20 cellular contexts compared by ENCODE assay signal in the genomic region with DNA sequence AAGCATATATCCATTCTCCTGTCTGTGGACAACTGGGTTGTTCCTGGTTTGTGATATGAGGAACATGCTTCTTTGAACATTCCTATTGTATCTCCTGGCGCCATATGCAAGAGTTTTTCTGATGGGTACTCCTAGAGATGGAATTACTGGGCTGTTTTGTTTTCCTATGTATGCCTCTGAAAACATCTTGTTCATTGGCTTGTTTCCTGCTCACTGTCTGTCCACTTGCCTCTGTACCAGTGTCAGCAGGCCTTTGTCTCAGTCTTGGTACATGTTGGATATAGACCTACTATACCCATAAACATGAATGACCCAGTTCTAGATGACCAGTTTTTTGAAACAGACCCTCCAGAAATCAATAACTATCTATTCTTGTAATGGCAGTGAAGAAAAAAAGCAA.
DNase-seq lines count a peak whose midpoint lies in the region; ATAC-seq and TF ChIP-seq lines count a peak whose summit lies in the region.
"Had no signal": no experiment of that assay in that cellular context is flagged by ENCODE, and none has a peak within 500 bp of the region (broad histone marks: within the 10 kb centered on the region; RNA-seq: fewer than 3 reads in every experiment).

No MANE protein-coding gene starts in this region.

- H3K4me1 Mint-ChIP-seq in nephron: peaks cover 58% of the 10 kb centered on the region
- H3K4me1 Mint-ChIP-seq in stimulated activated naive CD8-positive, alpha-beta T cell treated with anti-CD3 and anti-CD28 coated beads, Interleukin-15, amount 100 ng/mL, for 72 hours: no peaks in the 10 kb centered on the region
- H3K4me1 Mint-ChIP-seq: B cell; CD4-positive, CD25-positive, alpha-beta regulatory T cell had no signal

- H3K36me3 ChIP-seq in heart left ventricle: no peaks in the 10 kb centered on the region
- H3K36me3 ChIP-seq in tibial artery: no peaks in the 10 kb centered on the region
- H3K36me3 ChIP-seq: HAP-1 had no signal

- H3K27ac Mint-ChIP-seq in nephron: peak overlapping the region; percentile 91 to 93 (median 92)
- no peak overlapping the region for H3K27ac Mint-ChIP-seq in stimulated activated naive CD8-positive, alpha-beta T cell treated with anti-CD3 and anti-CD28 coated beads, Interleukin-15, amount 100 ng/mL, for 72 hours
- H3K27ac Mint-ChIP-seq: B cell; CD4-positive, CD25-positive, alpha-beta regulatory T cell had no signal

- peaks cover 3% of the 10 kb centered on the region for H3K27me3 Mint-ChIP-seq in nephron (ENCODE audit: low read depth)
- peaks cover 11% of the 10 kb centered on the region for H3K27me3 Mint-ChIP-seq in stimulated activated naive CD8-positive, alpha-beta T cell treated with anti-CD3 and anti-CD28 coated beads, Interleukin-15, amount 100 ng/mL, for 72 hours
- H3K27me3 Mint-ChIP-seq: B cell had no signal

- intact Hi-C loops in heart left ventricle (cut with DNase I) (no loop called here), tibial artery (cut with DNase I; ENCODE audit: low total_unique reads) (no loop called here)

- H3K9me3 ChIP-seq in heart left ventricle: no peaks in the 10 kb centered on the region
- no peaks in the 10 kb centered on the region for H3K9me3 ChIP-seq in tibial artery
- H3K9me3 ChIP-seq: Caco-2, HAP-1 had no signal

- DNase-seq in cerebellar cortex (ENCODE audit: low spot score) (peak; percentile 64), heart left ventricle (no peak), tibial artery (no peak), substantia nigra (lab: John Stamatoyannopoulos, UW) (no peak)
- DNase-seq in stimulated activated naive CD8-positive, alpha-beta T cell treated with anti-CD3 and anti-CD28 coated beads, Interleukin-15, amount 100 ng/mL, for 72 hours: no peak
- DNase-seq in stimulated activated CD4-positive, alpha-beta T cell treated with anti-CD3 and anti-CD28 coated beads, Interleukin-4, amount 100 ng/mL, for 4 hours: no peak
- DNase-seq: Caco-2; CD4-positive, CD25-positive, alpha-beta regulatory T cell; DMS79; NCI-H1048; NCI-H146; NCI-H2081; NCI-H510A treated with DMSO at 0.1 percent for 48 hours; NCI-H82; PC-3 had no signal

- no peaks in the 10 kb centered on the region for H3K36me3 Mint-ChIP-seq in nephron (ENCODE audit: low read depth)
- H3K36me3 Mint-ChIP-seq: CD4-positive, CD25-positive, alpha-beta regulatory T cell had no signal

- H3K4me1 ChIP-seq in heart left ventricle: peaks cover 0 to 94% (median 43%) of the 10 kb centered on the region in 12 donors
- peaks cover 0 to 80% (median 12%) of the 10 kb centered on the region in 4 donors for H3K4me1 ChIP-seq in tibial artery
- H3K4me1 ChIP-seq: Caco-2, HAP-1 had no signal

- TF ChIP-seq POLR2A in heart left ventricle (IDR thresholded peaks at IDR 0.05): no peak

- H3K4me3 Mint-ChIP-seq in nephron: no peak overlapping the region
- H3K4me3 Mint-ChIP-seq in stimulated activated naive CD8-positive, alpha-beta T cell treated with anti-CD3 and anti-CD28 coated beads, Interleukin-15, amount 100 ng/mL, for 72 hours: no peak overlapping the region
- H3K4me3 Mint-ChIP-seq: B cell; CD4-positive, CD25-positive, alpha-beta regulatory T cell had no signal

- no peak for TF ChIP-seq CTCF in heart left ventricle (IDR thresholded peaks at IDR 0.05)
- TF ChIP-seq CTCF in nephron (IDR thresholded peaks at IDR 0.05; ENCODE audit: unreplicated experiment in 3 of 3): no peak
- no peak for TF ChIP-seq CTCF in tibial artery (IDR thresholded peaks at IDR 0.05)

- H3K9me3 Mint-ChIP-seq in nephron: no peaks in the 10 kb centered on the region
- no peaks in the 10 kb centered on the region for H3K9me3 Mint-ChIP-seq in stimulated activated naive CD8-positive, alpha-beta T cell treated with anti-CD3 and anti-CD28 coated beads, Interleukin-15, amount 100 ng/mL, for 72 hours

- H3K4me3 ChIP-seq in heart left ventricle (peak overlapping the region in 5 of 12 donors; percentile 4 to 32 (median 17)), tibial artery (no peak overlapping the region)
- H3K4me3 ChIP-seq: HAP-1 had no signal

- WGBS in heart left ventricle, 4 donors: 36 to 80% (median 49%) methylated on average over 1 of the region's 1 CpG

- peak in 2 of 4 donors; percentile 21 to 44 for ATAC-seq in heart left ventricle
- ATAC-seq in stimulated activated naive CD8-positive, alpha-beta T cell treated with anti-CD3 and anti-CD28 coated beads, Interleukin-15, amount 100 ng/mL, for 72 hours: no peak
- ATAC-seq: PC-3 had no signal

- H3K27ac ChIP-seq in heart left ventricle (peak overlapping the region; percentile 7 to 77 (median 57)), tibial artery (peak overlapping the region; percentile 46 to 71), substantia nigra (ENCODE audit: low read depth, low read length, poor library complexity, severe bottlenecking) (no peak overlapping the region)
- H3K27ac ChIP-seq: KMS-11, RWPE1 had no signal

- H3K27me3 ChIP-seq in heart left ventricle: no peaks in the 10 kb centered on the region
- H3K27me3 ChIP-seq in tibial artery: no peaks in the 10 kb centered on the region

Comparison
In these comparisons a context has a peak if more than half of its experiments do, and no peak if none do; other contexts are left out.
1. H3K27ac Mint-ChIP-seq: peak in nephron (3 of 3); none in stimulated activated naive CD8-positive, alpha-beta T cell treated with anti-CD3 and anti-CD28 coated beads, Interleukin-15, amount 100 ng/mL, for 72 hours (0 of 2).